1 cellular context compared by ENCODE assay signal in genomic region chr19:37989855-37990254, GRCh38.
TF ChIP-seq lines count a peak whose summit lies in the region.

No MANE protein-coding gene starts in this region.

TF ChIP-seq in WTC11, 78 proteins besides CTCF, POLR2A, EP300 and RAD21 (continued from another document):
- TF ChIP-seq E2F4 (CRISPR knock-in tag; IDR thresholded peaks at IDR 0.05; ENCODE audit: borderline replicate concordance, low read depth) (no peak), ZBTB21 (CRISPR knock-in tag; IDR thresholded peaks at IDR 0.05; ENCODE audit: borderline replicate concordance) (no peak), GTF2I (CRISPR knock-in tag; conservative IDR thresholded peaks at IDR 0.05) (no peak), SP1 (CRISPR knock-in tag; conservative IDR thresholded peaks at IDR 0.05) (0 out of 2 replicates have a peak, but pooled peaks have one; percentile 16), ZNF232 (CRISPR knock-in tag; IDR thresholded peaks at IDR 0.05) (no peak), RORB (CRISPR knock-in tag; IDR thresholded peaks at IDR 0.05) (no peak), MXD4 (CRISPR knock-in tag; IDR thresholded peaks at IDR 0.05; ENCODE audit: borderline replicate concordance) (no peak), ATF1 (CRISPR knock-in tag; IDR thresholded peaks at IDR 0.05) (no peak), E2F5 (CRISPR knock-in tag; IDR thresholded peaks at IDR 0.05) (0 out of 2 replicates have a peak, but pooled peaks have one; percentile 29), HMGA2 (CRISPR knock-in tag; IDR thresholded peaks at IDR 0.05) (no peak), NR2C2 (CRISPR knock-in tag; IDR thresholded peaks at IDR 0.05) (no peak), KAT7 (CRISPR knock-in tag; IDR thresholded peaks at IDR 0.05; ENCODE audit: borderline replicate concordance) (no peak), ZNF512 (CRISPR knock-in tag; IDR thresholded peaks at IDR 0.05; ENCODE audit: borderline replicate concordance) (no peak), JUN (CRISPR knock-in tag; IDR thresholded peaks at IDR 0.05) (no peak), TEAD1 (CRISPR knock-in tag; IDR thresholded peaks at IDR 0.05) (peak; percentile 72; the same call in 1 of the 2 replicates), CREB1 (CRISPR knock-in tag; IDR thresholded peaks at IDR 0.05) (no peak), ZNF671 (CRISPR knock-in tag; IDR thresholded peaks at IDR 0.05) (no peak), GRHL2 (CRISPR knock-in tag; IDR thresholded peaks at IDR 0.05; ENCODE audit: insufficient replicate concordance, severe bottlenecking) (no peak), IRF2 (CRISPR knock-in tag; IDR thresholded peaks at IDR 0.05; ENCODE audit: borderline replicate concordance, low read depth) (no peak), MLX (CRISPR knock-in tag; IDR thresholded peaks at IDR 0.05) (no peak), NFE2L1 (CRISPR knock-in tag; IDR thresholded peaks at IDR 0.05) (0 out of 2 replicates have a peak, but pooled peaks have one; percentile 35), SOX15 (CRISPR knock-in tag; IDR thresholded peaks at IDR 0.05) (no peak), ETV6 (CRISPR knock-in tag; IDR thresholded peaks at IDR 0.05) (peak; percentile 46; the same call in 1 of the 2 replicates), EMX1 (CRISPR knock-in tag; IDR thresholded peaks at IDR 0.05) (no peak), GABPB1 (CRISPR knock-in tag; IDR thresholded peaks at IDR 0.05) (no peak), ATF6 (CRISPR knock-in tag; IDR thresholded peaks at IDR 0.05) (no peak), TCF7 (CRISPR knock-in tag; IDR thresholded peaks at IDR 0.05; ENCODE audit: low read depth) (no peak), ESRRA (CRISPR knock-in tag; IDR thresholded peaks at IDR 0.05; ENCODE audit: borderline replicate concordance) (no peak), FOXJ3 (CRISPR knock-in tag; IDR thresholded peaks at IDR 0.05; ENCODE audit: borderline replicate concordance) (no peak)
- TF ChIP-seq, protein P1, sequence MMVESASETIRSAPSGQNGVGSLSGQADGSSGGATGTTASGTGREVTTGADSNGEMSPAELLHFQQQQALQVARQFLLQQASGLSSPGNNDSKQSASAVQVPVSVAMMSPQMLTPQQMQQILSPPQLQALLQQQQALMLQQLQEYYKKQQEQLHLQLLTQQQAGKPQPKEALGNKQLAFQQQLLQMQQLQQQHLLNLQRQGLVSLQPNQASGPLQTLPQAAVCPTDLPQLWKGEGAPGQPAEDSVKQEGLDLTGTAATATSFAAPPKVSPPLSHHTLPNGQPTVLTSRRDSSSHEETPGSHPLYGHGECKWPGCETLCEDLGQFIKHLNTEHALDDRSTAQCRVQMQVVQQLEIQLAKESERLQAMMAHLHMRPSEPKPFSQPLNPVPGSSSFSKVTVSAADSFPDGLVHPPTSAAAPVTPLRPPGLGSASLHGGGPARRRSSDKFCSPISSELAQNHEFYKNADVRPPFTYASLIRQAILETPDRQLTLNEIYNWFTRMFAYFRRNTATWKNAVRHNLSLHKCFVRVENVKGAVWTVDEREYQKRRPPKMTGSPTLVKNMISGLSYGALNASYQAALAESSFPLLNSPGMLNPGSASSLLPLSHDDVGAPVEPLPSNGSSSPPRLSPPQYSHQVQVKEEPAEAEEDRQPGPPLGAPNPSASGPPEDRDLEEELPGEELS (CRISPR knock-in tag; IDR thresholded peaks at IDR 0.05), result peak; percentile 83; the same call in 1 of the 2 replicates
- TF ChIP-seq, protein P2, sequence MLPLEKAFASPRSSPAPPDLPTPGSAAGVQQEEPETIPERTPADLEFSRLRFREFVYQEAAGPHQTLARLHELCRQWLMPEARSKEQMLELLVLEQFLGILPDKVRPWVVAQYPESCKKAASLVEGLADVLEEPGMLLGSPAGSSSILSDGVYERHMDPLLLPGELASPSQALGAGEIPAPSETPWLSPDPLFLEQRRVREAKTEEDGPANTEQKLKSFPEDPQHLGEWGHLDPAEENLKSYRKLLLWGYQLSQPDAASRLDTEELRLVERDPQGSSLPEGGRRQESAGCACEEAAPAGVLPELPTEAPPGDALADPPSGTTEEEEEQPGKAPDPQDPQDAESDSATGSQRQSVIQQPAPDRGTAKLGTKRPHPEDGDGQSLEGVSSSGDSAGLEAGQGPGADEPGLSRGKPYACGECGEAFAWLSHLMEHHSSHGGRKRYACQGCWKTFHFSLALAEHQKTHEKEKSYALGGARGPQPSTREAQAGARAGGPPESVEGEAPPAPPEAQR (CRISPR knock-in tag; IDR thresholded peaks at IDR 0.05), result no peak
- TF ChIP-seq, protein P3, sequence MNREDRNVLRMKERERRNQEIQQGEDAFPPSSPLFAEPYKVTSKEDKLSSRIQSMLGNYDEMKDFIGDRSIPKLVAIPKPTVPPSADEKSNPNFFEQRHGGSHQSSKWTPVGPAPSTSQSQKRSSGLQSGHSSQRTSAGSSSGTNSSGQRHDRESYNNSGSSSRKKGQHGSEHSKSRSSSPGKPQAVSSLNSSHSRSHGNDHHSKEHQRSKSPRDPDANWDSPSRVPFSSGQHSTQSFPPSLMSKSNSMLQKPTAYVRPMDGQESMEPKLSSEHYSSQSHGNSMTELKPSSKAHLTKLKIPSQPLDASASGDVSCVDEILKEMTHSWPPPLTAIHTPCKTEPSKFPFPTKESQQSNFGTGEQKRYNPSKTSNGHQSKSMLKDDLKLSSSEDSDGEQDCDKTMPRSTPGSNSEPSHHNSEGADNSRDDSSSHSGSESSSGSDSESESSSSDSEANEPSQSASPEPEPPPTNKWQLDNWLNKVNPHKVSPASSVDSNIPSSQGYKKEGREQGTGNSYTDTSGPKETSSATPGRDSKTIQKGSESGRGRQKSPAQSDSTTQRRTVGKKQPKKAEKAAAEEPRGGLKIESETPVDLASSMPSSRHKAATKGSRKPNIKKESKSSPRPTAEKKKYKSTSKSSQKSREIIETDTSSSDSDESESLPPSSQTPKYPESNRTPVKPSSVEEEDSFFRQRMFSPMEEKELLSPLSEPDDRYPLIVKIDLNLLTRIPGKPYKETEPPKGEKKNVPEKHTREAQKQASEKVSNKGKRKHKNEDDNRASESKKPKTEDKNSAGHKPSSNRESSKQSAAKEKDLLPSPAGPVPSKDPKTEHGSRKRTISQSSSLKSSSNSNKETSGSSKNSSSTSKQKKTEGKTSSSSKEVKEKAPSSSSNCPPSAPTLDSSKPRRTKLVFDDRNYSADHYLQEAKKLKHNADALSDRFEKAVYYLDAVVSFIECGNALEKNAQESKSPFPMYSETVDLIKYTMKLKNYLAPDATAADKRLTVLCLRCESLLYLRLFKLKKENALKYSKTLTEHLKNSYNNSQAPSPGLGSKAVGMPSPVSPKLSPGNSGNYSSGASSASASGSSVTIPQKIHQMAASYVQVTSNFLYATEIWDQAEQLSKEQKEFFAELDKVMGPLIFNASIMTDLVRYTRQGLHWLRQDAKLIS (CRISPR knock-in tag; IDR thresholded peaks at IDR 0.05; ENCODE audit: borderline replicate concordance), result no peak
- TF ChIP-seq, protein P4, sequence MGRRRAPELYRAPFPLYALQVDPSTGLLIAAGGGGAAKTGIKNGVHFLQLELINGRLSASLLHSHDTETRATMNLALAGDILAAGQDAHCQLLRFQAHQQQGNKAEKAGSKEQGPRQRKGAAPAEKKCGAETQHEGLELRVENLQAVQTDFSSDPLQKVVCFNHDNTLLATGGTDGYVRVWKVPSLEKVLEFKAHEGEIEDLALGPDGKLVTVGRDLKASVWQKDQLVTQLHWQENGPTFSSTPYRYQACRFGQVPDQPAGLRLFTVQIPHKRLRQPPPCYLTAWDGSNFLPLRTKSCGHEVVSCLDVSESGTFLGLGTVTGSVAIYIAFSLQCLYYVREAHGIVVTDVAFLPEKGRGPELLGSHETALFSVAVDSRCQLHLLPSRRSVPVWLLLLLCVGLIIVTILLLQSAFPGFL (CRISPR knock-in tag; IDR thresholded peaks at IDR 0.05; ENCODE audit: borderline replicate concordance), result no peak
- TF ChIP-seq, protein P5, sequence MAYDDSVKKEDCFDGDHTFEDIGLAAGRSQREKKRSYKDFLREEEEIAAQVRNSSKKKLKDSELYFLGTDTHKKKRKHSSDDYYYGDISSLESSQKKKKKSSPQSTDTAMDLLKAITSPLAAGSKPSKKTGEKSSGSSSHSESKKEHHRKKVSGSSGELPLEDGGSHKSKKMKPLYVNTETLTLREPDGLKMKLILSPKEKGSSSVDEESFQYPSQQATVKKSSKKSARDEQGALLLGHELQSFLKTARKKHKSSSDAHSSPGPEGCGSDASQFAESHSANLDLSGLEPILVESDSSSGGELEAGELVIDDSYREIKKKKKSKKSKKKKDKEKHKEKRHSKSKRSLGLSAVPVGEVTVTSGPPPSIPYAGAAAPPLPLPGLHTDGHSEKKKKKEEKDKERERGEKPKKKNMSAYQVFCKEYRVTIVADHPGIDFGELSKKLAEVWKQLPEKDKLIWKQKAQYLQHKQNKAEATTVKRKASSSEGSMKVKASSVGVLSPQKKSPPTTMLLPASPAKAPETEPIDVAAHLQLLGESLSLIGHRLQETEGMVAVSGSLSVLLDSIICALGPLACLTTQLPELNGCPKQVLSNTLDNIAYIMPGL (CRISPR knock-in tag; IDR thresholded peaks at IDR 0.05), result no peak
- TF ChIP-seq, protein P6, sequence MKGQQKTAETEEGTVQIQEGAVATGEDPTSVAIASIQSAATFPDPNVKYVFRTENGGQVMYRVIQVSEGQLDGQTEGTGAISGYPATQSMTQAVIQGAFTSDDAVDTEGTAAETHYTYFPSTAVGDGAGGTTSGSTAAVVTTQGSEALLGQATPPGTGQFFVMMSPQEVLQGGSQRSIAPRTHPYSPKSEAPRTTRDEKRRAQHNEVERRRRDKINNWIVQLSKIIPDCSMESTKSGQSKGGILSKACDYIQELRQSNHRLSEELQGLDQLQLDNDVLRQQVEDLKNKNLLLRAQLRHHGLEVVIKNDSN (CRISPR knock-in tag; IDR thresholded peaks at IDR 0.05), result peak; percentile 43; the same call in 1 of the 2 replicates
- TF ChIP-seq, protein P7, sequence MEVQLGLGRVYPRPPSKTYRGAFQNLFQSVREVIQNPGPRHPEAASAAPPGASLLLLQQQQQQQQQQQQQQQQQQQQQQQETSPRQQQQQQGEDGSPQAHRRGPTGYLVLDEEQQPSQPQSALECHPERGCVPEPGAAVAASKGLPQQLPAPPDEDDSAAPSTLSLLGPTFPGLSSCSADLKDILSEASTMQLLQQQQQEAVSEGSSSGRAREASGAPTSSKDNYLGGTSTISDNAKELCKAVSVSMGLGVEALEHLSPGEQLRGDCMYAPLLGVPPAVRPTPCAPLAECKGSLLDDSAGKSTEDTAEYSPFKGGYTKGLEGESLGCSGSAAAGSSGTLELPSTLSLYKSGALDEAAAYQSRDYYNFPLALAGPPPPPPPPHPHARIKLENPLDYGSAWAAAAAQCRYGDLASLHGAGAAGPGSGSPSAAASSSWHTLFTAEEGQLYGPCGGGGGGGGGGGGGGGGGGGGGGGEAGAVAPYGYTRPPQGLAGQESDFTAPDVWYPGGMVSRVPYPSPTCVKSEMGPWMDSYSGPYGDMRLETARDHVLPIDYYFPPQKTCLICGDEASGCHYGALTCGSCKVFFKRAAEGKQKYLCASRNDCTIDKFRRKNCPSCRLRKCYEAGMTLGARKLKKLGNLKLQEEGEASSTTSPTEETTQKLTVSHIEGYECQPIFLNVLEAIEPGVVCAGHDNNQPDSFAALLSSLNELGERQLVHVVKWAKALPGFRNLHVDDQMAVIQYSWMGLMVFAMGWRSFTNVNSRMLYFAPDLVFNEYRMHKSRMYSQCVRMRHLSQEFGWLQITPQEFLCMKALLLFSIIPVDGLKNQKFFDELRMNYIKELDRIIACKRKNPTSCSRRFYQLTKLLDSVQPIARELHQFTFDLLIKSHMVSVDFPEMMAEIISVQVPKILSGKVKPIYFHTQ (CRISPR knock-in tag; IDR thresholded peaks at IDR 0.05), result no peak
